25 cellular contexts compared by ENCODE assay signal in the genomic region with DNA sequence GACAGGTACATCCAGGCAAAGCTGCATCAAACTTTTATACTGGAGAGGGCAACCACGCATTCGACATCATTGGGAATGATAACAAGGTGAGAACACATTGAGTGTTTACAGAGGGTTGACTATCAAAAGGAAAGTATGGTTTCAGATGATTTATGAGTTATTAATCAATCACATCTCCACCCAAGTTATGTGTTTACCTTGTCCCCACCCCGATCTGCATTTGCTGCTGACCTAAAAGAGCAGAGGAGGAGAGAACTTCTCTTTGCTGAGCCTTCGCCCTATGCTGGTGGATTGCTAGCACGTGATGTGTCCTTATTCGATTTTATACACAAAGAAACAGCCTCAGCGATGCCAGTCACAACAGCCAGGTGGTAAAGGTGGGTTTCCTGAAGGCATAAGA. TPM values are rescaled to one million over a fixed set of nuclear protein-coding genes. Genes with fewer than 3 reads are reported as not detected.
A peak's percentile ranks its signal among the peaks of the same experiment; 100 is the strongest.
DNase-seq lines count a peak whose midpoint lies in the region; ATAC-seq, FAIRE-seq and TF ChIP-seq lines count a peak whose summit lies in the region.
"Had no signal": no experiment of that assay in that cellular context is flagged by ENCODE, and none has a peak within 500 bp of the region (broad histone marks: within the 10 kb centered on the region; RNA-seq: fewer than 3 reads in every experiment).

A gene with protein sequence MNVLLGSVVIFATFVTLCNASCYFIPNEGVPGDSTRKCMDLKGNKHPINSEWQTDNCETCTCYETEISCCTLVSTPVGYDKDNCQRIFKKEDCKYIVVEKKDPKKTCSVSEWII (minus strand): TSS at position 9 of the 400 bp plus-strand sequence. CDS start 32 bp downstream, outside the sequence.

- H3K4me2 ChIP-seq in K562 (ENCODE audit: insufficient read depth, low read length), result no peak within 1 kb of the TSS

- in situ Hi-C loops in K562 (cut with MboI), result no loop called here

- no peak for FAIRE-seq in K562 (lab: Jason Lieb, UNC)
- FAIRE-seq: GM12891, GM18507, H1 had no signal

- DNase-seq in DMS53 treated with DMSO at 0.1 percent for 48 hours (lab: John Stamatoyannopoulos, UW; ENCODE audit: unreplicated experiment) (peak; percentile 39), K562 (ENCODE audit: extremely low read depth in 1 of 4, low spot score in 3 of 4) (no peak), mucosa of gallbladder (ENCODE audit: low spot score) (peak; percentile 56), prostate gland (ENCODE audit: low spot score) (no peak), body of pancreas (no peak), DMS79 (lab: John Stamatoyannopoulos, UW) (no peak), OCI-M1 (lab: John Stamatoyannopoulos, UW) (no peak)
- DNase-seq: C1 segment of cervical spinal cord; Calu3; CD4-positive, alpha-beta memory T cell; COR-L47; DMS79 treated with DMSO at 0.1 percent for 48 hours; GF-D8; GM23248; H9 had no signal

- no peak within 1 kb of the TSS for H3K9ac ChIP-seq in K562 (ENCODE audit: insufficient read depth in 1 of 2, low read depth in 2 of 2, low read length in 2 of 2)
- H3K9ac ChIP-seq: GM23248 had no signal

- TF ChIP-seq CTCF in K562 (IDR thresholded peaks at IDR 0.05 in 2 of 3, conservative IDR thresholded peaks at IDR 0.05 in 1 of 3; ENCODE audit: insufficient read depth in 2 of 3, low read depth in 1 of 3, low read length in 3 of 3) (no peak), prostate gland (IDR thresholded peaks at IDR 0.05) (no peak), body of pancreas (IDR thresholded peaks at IDR 0.05) (no peak)

- H3K4me1 ChIP-seq in K562 (replicated peaks in 1 of 2; ENCODE audit: control insufficient read depth in 2 of 2, insufficient read depth in 2 of 2, low read length in 2 of 2) (peaks cover 0 to 5% of the 10 kb centered on the region in 2 experiments; a peak in 3 of 5 replicates), prostate gland (replicated peaks) (peaks cover 4% of the 10 kb centered on the region), body of pancreas (no peaks in the 10 kb centered on the region)

- CTCF ChIA-PET in K562 (lab: Yijun Ruan, JAX; ENCODE audit: low intra/inter-chr PET ratio), result no interaction called here

- H3K27ac ChIP-seq in K562 (ENCODE audit: extremely low read depth, low read depth, low read length) (no peak within 1 kb of the TSS), prostate gland (peak within 1 kb of the TSS; percentile 26 to 80), body of pancreas (no peak within 1 kb of the TSS)
- H3K27ac ChIP-seq: GM23248 had no signal

- no peak for TF ChIP-seq EP300 in K562 (IDR thresholded peaks at IDR 0.05; ENCODE audit: low read length)

- intact Hi-C loops in K562 (cut with micrococcal nuclease), result no loop called here
- intact Hi-C loops in prostate gland (cut with DNase I), result no loop called here
- intact Hi-C loops in body of pancreas (cut with DNase I), result no loop called here

- WGBS in K562 (ENCODE audit: insufficient coverage, low coverage, missing lambda C conversion rate), result 27% methylated on average over 7 of the region's 7 CpGs
- WGBS in prostate gland, result 73% methylated on average over 7 of the region's 7 CpGs
- WGBS in body of pancreas, 2 donors, result 63 to 67% methylated on average over 7 of the region's 7 CpGs

- H3K36me3 ChIP-seq in K562 (ENCODE audit: control insufficient read depth, insufficient read depth, low read length), result no peaks in the 10 kb centered on the region
- no peaks in the 10 kb centered on the region for H3K36me3 ChIP-seq in prostate gland
- no peaks in the 10 kb centered on the region for H3K36me3 ChIP-seq in body of pancreas (replicated peaks in 1 of 2; ENCODE audit: insufficient read depth in 1 of 2, low read depth in 2 of 2)

- ATAC-seq in K562 (no peak), body of pancreas (no peak), GM18873 (IDR thresholded peaks at IDR 0.05; ENCODE audit: low FRiP score, unreplicated experiment) (no peak)
- ATAC-seq: HCT116 had no signal

- no peaks in the 10 kb centered on the region for H3K27me3 ChIP-seq in K562 (ENCODE audit: control insufficient read depth in 2 of 2, insufficient read depth in 2 of 2, low read length in 2 of 2)
- H3K27me3 ChIP-seq in prostate gland (replicated peaks; ENCODE audit: insufficient read depth), result no peaks in the 10 kb centered on the region
- no peaks in the 10 kb centered on the region for H3K27me3 ChIP-seq in body of pancreas

- POLR2A ChIA-PET in K562 (lab: Yijun Ruan, JAX), result interaction anchor here (1.1 to 2.4 kb wide), 2 partner anchors 12 to 17 kb away, joined by 3 to 8 read pairs; a partner anchor contains a TSS

- no peaks in the 10 kb centered on the region for H4K20me1 ChIP-seq in K562 (replicated peaks; ENCODE audit: control insufficient read depth, insufficient read depth, low read length)

- no peak for TF ChIP-seq RAD21 in K562 (CRISPR knock-in tag; conservative IDR thresholded peaks at IDR 0.05 in 1 of 2, IDR thresholded peaks at IDR 0.05 in 1 of 2)

- BruUV-seq in K562 (replicated peaks; lab: Mats Ljungman, UMichigan), result no TSS peak

- no peaks in the 10 kb centered on the region for H3K79me2 ChIP-seq in K562 (ENCODE audit: control insufficient read depth, insufficient read depth, low read length)

- no peaks in the 10 kb centered on the region for H3K9me1 ChIP-seq in K562 (ENCODE audit: control insufficient read depth, insufficient read depth, low read length)

- H3K4me3 ChIP-seq in K562 (no peak within 1 kb of the TSS), prostate gland (peak within 1 kb of the TSS in 1 of 2 donors; percentile 33), body of pancreas (no peak within 1 kb of the TSS)
- H3K4me3 ChIP-seq: GM23248 had no signal

- TF ChIP-seq POLR2A in K562 (conservative IDR thresholded peaks at IDR 0.05) (no peak), prostate gland (IDR thresholded peaks at IDR 0.05) (no peak), body of pancreas (IDR thresholded peaks at IDR 0.05) (no peak)

- peak within 1 kb of the TSS; percentile 64 for H2AFZ ChIP-seq in K562 (ENCODE audit: low read depth, low read length)
- H2AFZ ChIP-seq: GM23248 had no signal

- H3K9me3 ChIP-seq in K562 (replicated peaks; ENCODE audit: control insufficient read depth, insufficient read depth, low read depth, low read length) (no peaks in the 10 kb centered on the region), prostate gland (no peaks in the 10 kb centered on the region), body of pancreas (no peaks in the 10 kb centered on the region)

TF ChIP-seq in K562, 482 proteins besides CTCF, POLR2A, EP300 and RAD21:
- TF ChIP-seq, protein P1, sequence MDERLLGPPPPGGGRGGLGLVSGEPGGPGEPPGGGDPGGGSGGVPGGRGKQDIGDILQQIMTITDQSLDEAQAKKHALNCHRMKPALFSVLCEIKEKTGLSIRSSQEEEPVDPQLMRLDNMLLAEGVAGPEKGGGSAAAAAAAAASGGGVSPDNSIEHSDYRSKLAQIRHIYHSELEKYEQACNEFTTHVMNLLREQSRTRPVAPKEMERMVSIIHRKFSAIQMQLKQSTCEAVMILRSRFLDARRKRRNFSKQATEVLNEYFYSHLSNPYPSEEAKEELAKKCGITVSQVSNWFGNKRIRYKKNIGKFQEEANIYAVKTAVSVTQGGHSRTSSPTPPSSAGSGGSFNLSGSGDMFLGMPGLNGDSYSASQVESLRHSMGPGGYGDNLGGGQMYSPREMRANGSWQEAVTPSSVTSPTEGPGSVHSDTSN (CRISPR knock-in tag; IDR thresholded peaks at IDR 0.05; ENCODE audit: low read depth), result no peak
- TF ChIP-seq, protein P1 (tag; conservative IDR thresholded peaks at IDR 0.05; ENCODE audit: low read depth), result peak; percentile 35
- peak; percentile 8 for TF ChIP-seq TBP (optimal IDR thresholded peaks at IDR 0.05; ENCODE audit: low read depth, low read length)
- TF ChIP-seq NCOA6 (IDR thresholded peaks at IDR 0.05), result no peak
- TF ChIP-seq ZKSCAN3 (CRISPR knock-in tag; IDR thresholded peaks at IDR 0.05), result no peak
- no peak for TF ChIP-seq ZBED1 (IDR thresholded peaks at IDR 0.05)

RNA-seq across cellular contexts. Expression of the gene that starts here (rescaled TPM):
- not detected in 2 replicates for total RNA-seq in K562 (2011; cell fraction: chromatin; rRNA removed; ENCODE audit: low replicate concordance)
- total RNA-seq in K562 (2011; cell fraction: nucleolus; rRNA removed), result not detected in 2 replicates
- total RNA-seq in K562 (2011; cell fraction: nucleoplasm; rRNA removed), result not detected in 2 replicates
- total RNA-seq in K562 (2014; rRNA removed), result not detected in 2 replicates
- total RNA-seq in K562 (2014; rRNA removed; fragmentation: Illumina TruSeq; extraction: Trizol), result not detected in 2 replicates
- total RNA-seq in K562 (2015; rRNA removed; fragmentation: Illumina TruSeq; extraction: Trizol), result not detected in 2 replicates
- total RNA-seq in K562 (2021), result not detected in 2 replicates
- not detected in 2 replicates for polyA plus RNA-seq in K562 (2011; rRNA removed)
- polyA plus RNA-seq in K562 (2011; cell fraction: cytosol; rRNA removed), result not detected in 2 replicates
- not detected in 2 replicates for polyA plus RNA-seq in K562 (2011; cell fraction: nucleus; rRNA removed)
- polyA plus RNA-seq in K562 (2012), result 0.21 and 0.53 TPM in 2 replicates
- polyA plus RNA-seq in K562 (2014; fragmentation: Illumina TruSeq; extraction: Trizol), result not detected in 2 replicates
- polyA plus RNA-seq in K562 (2014; fragmentation: Nextera tagmentation; extraction: Ambion mirVana), result under 1 TPM in 1 of 2 experiments, not detected in 1; 0.21 TPM
- polyA plus RNA-seq in K562 (2014; rRNA removed), result 0.60 TPM in 1 of 2 replicates, not detected in the other
- polyA minus RNA-seq in K562 (2011; rRNA and poly(A)+ RNA removed), result not detected in 2 replicates
- polyA minus RNA-seq in K562 (2011; cell fraction: cytosol; rRNA and poly(A)+ RNA removed), result not detected in 2 replicates
- polyA minus RNA-seq in K562 (2011; cell fraction: nucleus; rRNA and poly(A)+ RNA removed), result not detected in 2 replicates
- 15.8 TPM for total RNA-seq in mucosa of gallbladder
- total RNA-seq in prostate gland, result 1,000 to 10,000 TPM; 1,381 to 2,749 TPM
- not detected for total RNA-seq in body of pancreas
- total RNA-seq: A172; A673; CD4-positive, alpha-beta memory T cell; Daoy; G401; GM23248; H1; H9 had no signal
- polyA plus RNA-seq: BJ; CD4-positive, alpha-beta memory T cell; GM23248; H1 had no signal

Comparison
In these comparisons a context has a peak if more than half of its experiments do, and no peak if none do; other contexts are left out.
1. RNA of the gene that starts here (total RNA-seq): 1,381 to 2,749 TPM in prostate gland; 15.8 TPM in mucosa of gallbladder (single experiment), not detected in K562 and not detected in body of pancreas; every median in the first group is over 10 times any median in the second.
2. DNase-seq: peak in DMS53 treated with DMSO at 0.1 percent for 48 hours (single experiment) and mucosa of gallbladder (single experiment); none in K562 (0 of 4), prostate gland (single experiment), body of pancreas (0 of 4), DMS79 (single experiment) and OCI-M1 (single experiment).
3. H3K27ac ChIP-seq: peak in prostate gland (2 of 2); none in K562 (single experiment) and body of pancreas (0 of 4).